Comparison of ENCODE assay signal across 1 cellular context in genomic region chr1:42380617-42381423, GRCh38.
TF ChIP-seq lines count a peak whose summit lies in the region.

Gene RIMKLA (plus strand): TSS chr1:42380792. CDS start chr1:42380935, 143 bp downstream.

TF ChIP-seq in HepG2, 621 proteins besides CTCF, POLR2A, EP300 and RAD21 (continued from another document and continues in another):
- no peak for TF ChIP-seq MNT (IDR thresholded peaks at IDR 0.05)
- no peak for TF ChIP-seq ZSCAN29 (CRISPR knock-in tag; conservative IDR thresholded peaks at IDR 0.05)
- no peak for TF ChIP-seq ERF (CRISPR knock-in tag; IDR thresholded peaks at IDR 0.05)
- peak; percentile 59; the same call in 1 of the 2 replicates for TF ChIP-seq SPEN (CRISPR knock-in tag; IDR thresholded peaks at IDR 0.05; ENCODE audit: low read depth)
- no peak for TF ChIP-seq PHB2 (IDR thresholded peaks at IDR 0.05; ENCODE audit: partially characterized antibody)
- TF ChIP-seq KDM5B (CRISPR knock-in tag; IDR thresholded peaks at IDR 0.05; ENCODE audit: borderline replicate concordance), result peak; percentile 53; the same call in 1 of the 2 replicates
- TF ChIP-seq SETDB1 (CRISPR knock-in tag; IDR thresholded peaks at IDR 0.05; ENCODE audit: borderline replicate concordance), result no peak
- no peak for TF ChIP-seq ZNF12 (CRISPR knock-in tag; IDR thresholded peaks at IDR 0.05)
- no peak for TF ChIP-seq TP53 (CRISPR knock-in tag; conservative IDR thresholded peaks at IDR 0.05)
- no peak for TF ChIP-seq FIP1L1 (IDR thresholded peaks at IDR 0.05; ENCODE audit: borderline replicate concordance, insufficient read depth, low read depth, low read length)
- peak; percentile 34; the same call in 1 of the 2 replicates for TF ChIP-seq DNMT1 (CRISPR knock-in tag; IDR thresholded peaks at IDR 0.05)
- no peak for TF ChIP-seq NR1H2 (CRISPR knock-in tag; IDR thresholded peaks at IDR 0.05; ENCODE audit: borderline replicate concordance, low read depth)
- TF ChIP-seq PRDM15 (CRISPR knock-in tag; IDR thresholded peaks at IDR 0.05), result peak; percentile 28; the same call in 1 of the 2 replicates
- no peak for TF ChIP-seq POLR2AphosphoS2 (IDR thresholded peaks at IDR 0.05; ENCODE audit: low read depth, low read length)
- no peak for TF ChIP-seq ZFP37 (CRISPR knock-in tag; IDR thresholded peaks at IDR 0.05; ENCODE audit: borderline replicate concordance)
- TF ChIP-seq HNRNPLL (IDR thresholded peaks at IDR 0.05; ENCODE audit: low read depth, low read length, poor library complexity, severe bottlenecking), result peak; percentile 44
- no peak for TF ChIP-seq ASH2L (IDR thresholded peaks at IDR 0.05; ENCODE audit: insufficient read length, low read depth, low read length)
- peak; percentile 49 for TF ChIP-seq PHF8 (CRISPR knock-in tag; IDR thresholded peaks at IDR 0.05)
- peak; percentile 59 for TF ChIP-seq NFYC (CRISPR knock-in tag; IDR thresholded peaks at IDR 0.05)
- TF ChIP-seq MXI1 (IDR thresholded peaks at IDR 0.05; ENCODE audit: borderline replicate concordance, low read depth, low read length), result 0 out of 3 replicates have a peak, but pooled peaks have one; percentile 1
- 0 out of 2 replicates have a peak, but pooled peaks have one; percentile 33 for TF ChIP-seq ELF1 (CRISPR knock-in tag; IDR thresholded peaks at IDR 0.05)
- 0 out of 2 replicates have a peak, but pooled peaks have one; percentile 59 for TF ChIP-seq PRMT3 (CRISPR knock-in tag; IDR thresholded peaks at IDR 0.05; ENCODE audit: borderline replicate concordance, low read depth)
- peak; percentile 56; the same call in 1 of the 2 replicates for TF ChIP-seq ZNF552 (CRISPR knock-in tag; IDR thresholded peaks at IDR 0.05; ENCODE audit: borderline replicate concordance)
- TF ChIP-seq MAZ (IDR thresholded peaks at IDR 0.05; ENCODE audit: borderline replicate concordance, low read depth, low read length), result no peak
- TF ChIP-seq MAZ (CRISPR knock-in tag; IDR thresholded peaks at IDR 0.05; ENCODE audit: low read depth), result peak; percentile 35; the same call in 1 of the 2 replicates
- TF ChIP-seq KMT2A (CRISPR knock-in tag; IDR thresholded peaks at IDR 0.05), result peak; percentile 72
- TF ChIP-seq ZNF496 (CRISPR knock-in tag; IDR thresholded peaks at IDR 0.05; ENCODE audit: insufficient replicate concordance), result no peak
- TF ChIP-seq ZNF510 (CRISPR knock-in tag; IDR thresholded peaks at IDR 0.05; ENCODE audit: low read depth), result no peak
- TF ChIP-seq ZNF687 (CRISPR knock-in tag; IDR thresholded peaks at IDR 0.05), result peak; percentile 83
- TF ChIP-seq TEF (CRISPR knock-in tag; IDR thresholded peaks at IDR 0.05), result no peak
- TF ChIP-seq ZNF704 (CRISPR knock-in tag; IDR thresholded peaks at IDR 0.05; ENCODE audit: borderline replicate concordance), result no peak
- no peak for TF ChIP-seq ZNF235 (CRISPR knock-in tag; IDR thresholded peaks at IDR 0.05; ENCODE audit: borderline replicate concordance)
- no peak for TF ChIP-seq ZSCAN12 (CRISPR knock-in tag; IDR thresholded peaks at IDR 0.05)
- TF ChIP-seq MYPOP (CRISPR knock-in tag; IDR thresholded peaks at IDR 0.05), result peak; percentile 80
- 0 out of 2 replicates have a peak, but pooled peaks have one; percentile 46 for TF ChIP-seq ZBTB2 (CRISPR knock-in tag; IDR thresholded peaks at IDR 0.05; ENCODE audit: low read depth)
- 0 out of 2 replicates have a peak, but pooled peaks have one; percentile 56 for TF ChIP-seq IRF9 (CRISPR knock-in tag; IDR thresholded peaks at IDR 0.05; ENCODE audit: borderline replicate concordance)
- TF ChIP-seq ZNF337 (CRISPR knock-in tag; IDR thresholded peaks at IDR 0.05; ENCODE audit: borderline replicate concordance, low read depth), result no peak
- no peak for TF ChIP-seq ZNF225 (CRISPR knock-in tag; IDR thresholded peaks at IDR 0.05)
- TF ChIP-seq ZNF792 (CRISPR knock-in tag; IDR thresholded peaks at IDR 0.05), result no peak
- TF ChIP-seq ATF3 (CRISPR knock-in tag; IDR thresholded peaks at IDR 0.05), result 0 out of 2 replicates have a peak, but pooled peaks have one; percentile 13
- peak; percentile 80; the same call in 1 of the 2 replicates for TF ChIP-seq UBTF (CRISPR knock-in tag; IDR thresholded peaks at IDR 0.05)
- TF ChIP-seq MAFF (IDR thresholded peaks at IDR 0.05; ENCODE audit: low read depth, low read length), result no peak
- no peak for TF ChIP-seq SALL2 (CRISPR knock-in tag; IDR thresholded peaks at IDR 0.05)
- TF ChIP-seq CCDC6 (CRISPR knock-in tag; IDR thresholded peaks at IDR 0.05), result 0 out of 2 replicates have a peak, but pooled peaks have one; percentile 18
- TF ChIP-seq BRD4 (CRISPR knock-in tag; IDR thresholded peaks at IDR 0.05), result peak; percentile 58; the same call in 1 of the 2 replicates
- TF ChIP-seq YEATS4 (CRISPR knock-in tag; IDR thresholded peaks at IDR 0.05; ENCODE audit: borderline replicate concordance), result peak; percentile 72
- no peak for TF ChIP-seq ZNF3 (CRISPR knock-in tag; IDR thresholded peaks at IDR 0.05)
